ENCODE assay signal across 7 cellular contexts in genomic region chr12:48001426-48002178, GRCh38.
A peak's percentile ranks its signal among the peaks of the same experiment; 100 is the strongest.
DNase-seq lines count a peak whose midpoint lies in the region; TF ChIP-seq lines count a peak whose summit lies in the region.

No MANE protein-coding gene starts in this region.

- H3K4me3 ChIP-seq in astrocyte of the cerebellum (ENCODE audit: low read depth, low read length) (peak overlapping the region; percentile 49), iPS-18c (ENCODE audit: insufficient read depth, low read depth, low read length) (peak overlapping the region; percentile 57), skin epidermis (peak overlapping the region; percentile 17 to 49 (median 29))

- DNase-seq in NCI-H1092 treated with DMSO at 0.1 percent for 48 hours (lab: John Stamatoyannopoulos, UW) (peak; percentile 87), astrocyte of the cerebellum (ENCODE audit: low read depth) (no peak), NOMO-1 treated with dmso at 0.1 percent for 144 hours (lab: John Stamatoyannopoulos, UW; ENCODE audit: unreplicated experiment) (no peak)
- no peak for DNase-seq in activated CD8-positive, alpha-beta memory T cell treated with anti-CD3 and anti-CD28 coated beads, Interleukin-2, amount 50 U/mL, for 48 hours

- in situ Hi-C loops in astrocyte of the cerebellum (cut with HindIII; ENCODE audit: low sequenced_read_pairs) = no loop called here

- H3K9me3 ChIP-seq in ES-I3 (ENCODE audit: control insufficient read depth, insufficient read depth, low read length) (no peaks in the 10 kb centered on the region), iPS-18c (ENCODE audit: control insufficient read depth, insufficient read depth, low read length) (no peaks in the 10 kb centered on the region)

- peak overlapping the region in 9 of 21 experiments; percentile 16 to 73 (median 42) for H3K27ac ChIP-seq in skin epidermis

- H3K4me1 ChIP-seq in ES-I3 (ENCODE audit: insufficient read depth, low read length) = peaks cover 13% of the 10 kb centered on the region

- TF ChIP-seq CTCF in astrocyte of the cerebellum (IDR thresholded peaks at IDR 0.05; ENCODE audit: low read depth, low read length, missing control alignments) = no peak

- H3K36me3 ChIP-seq in ES-I3 (ENCODE audit: insufficient read depth, low read length) = no peaks in the 10 kb centered on the region

- peak overlapping the region; percentile 30; the same call in 1 of the 2 replicates for H3K9ac ChIP-seq in ES-I3 (ENCODE audit: low read depth, low read length)
